16 cellular contexts compared by ENCODE assay signal in genomic region chr1:31036749-31037500, GRCh38. TPM values are rescaled to one million over a fixed set of nuclear protein-coding genes. Genes with fewer than 3 reads are reported as not detected.
DNase-seq lines count a peak whose midpoint lies in the region; ATAC-seq and TF ChIP-seq lines count a peak whose summit lies in the region.
"Had no signal": no experiment of that assay in that cellular context is flagged by ENCODE, and none has a peak within 500 bp of the region (broad histone marks: within the 10 kb centered on the region; RNA-seq: fewer than 3 reads in every experiment).

No MANE protein-coding gene starts in this region.

- H3K27ac ChIP-seq in OCI-LY7 (ENCODE audit: low read depth, low read length, poor library complexity, severe bottlenecking): no peak overlapping the region
- H3K27ac ChIP-seq: colonic mucosa, lower lobe of right lung, upper lobe of right lung had no signal

- DNase-seq in activated CD4-positive, CD25-positive, alpha-beta regulatory T cell (lab: John Stamatoyannopoulos, UW): no peak
- DNase-seq in NCI-H226: peak; percentile 2
- no peak for DNase-seq in activated naive CD8-positive, alpha-beta T cell treated with anti-CD3 and anti-CD28 coated beads for 36 hours
- DNase-seq in OCI-LY7 (ENCODE audit: low spot score): no peak
- no peak for DNase-seq in NCI-H1105 treated with DMSO at 0.1 percent for 48 hours (lab: John Stamatoyannopoulos, UW)
- no peak for DNase-seq in 8988T
- DNase-seq: activated CD4-positive, alpha-beta T cell treated with anti-CD3 and anti-CD28 coated beads for 1 hour; activated naive CD4-positive, alpha-beta T cell treated with anti-CD3 and anti-CD28 coated beads for 36 hours; colonic mucosa; DMS 273 treated with DMSO at 0.1 percent for 48 hours; KG1; lower lobe of right lung; stimulated activated CD4-positive, alpha-beta T cell treated with anti-CD3 and anti-CD28 coated beads, Interleukin-15, amount 100 ng/mL, for 24 hours; upper lobe of right lung had no signal

- peaks cover 79% of the 10 kb centered on the region for H3K36me3 ChIP-seq in OCI-LY7 (ENCODE audit: insufficient read depth, low read length)
- H3K36me3 ChIP-seq: colonic mucosa, upper lobe of right lung had no signal

- H3K4me3 ChIP-seq in OCI-LY7 (ENCODE audit: low read depth, low read length, poor library complexity, severe bottlenecking): no peak overlapping the region
- H3K4me3 ChIP-seq: colonic mucosa, lower lobe of right lung, upper lobe of right lung had no signal

- intact Hi-C loops in OCI-LY7 (cut with micrococcal nuclease; ENCODE audit: unreplicated experiment): no loop called here

- no peak overlapping the region for H3K4me3 Mint-ChIP-seq in activated naive CD8-positive, alpha-beta T cell treated with anti-CD3 and anti-CD28 coated beads for 36 hours
- H3K4me3 Mint-ChIP-seq in nephron: no peak overlapping the region
- H3K4me3 Mint-ChIP-seq: activated naive CD4-positive, alpha-beta T cell treated with anti-CD3 and anti-CD28 coated beads for 36 hours had no signal

- ATAC-seq in activated CD4-positive, CD25-positive, alpha-beta regulatory T cell treated with anti-CD3 and anti-CD28 coated beads, Interleukin-2, amount 50 U/mL, for 24 hours: peak; percentile 98 to 99
- ATAC-seq: lower lobe of right lung, upper lobe of right lung had no signal

- no peaks in the 10 kb centered on the region for H3K9me2 ChIP-seq in OCI-LY7 (ENCODE audit: insufficient read depth, low read length)

- H3K36me3 Mint-ChIP-seq in activated naive CD8-positive, alpha-beta T cell treated with anti-CD3 and anti-CD28 coated beads for 36 hours: peaks cover 38% of the 10 kb centered on the region
- peaks cover 37% of the 10 kb centered on the region for H3K36me3 Mint-ChIP-seq in nephron (ENCODE audit: low read depth)

- no TSS peak for BruUV-seq in OCI-LY7 (replicated peaks; lab: Mats Ljungman, UMichigan)

- peak overlapping the region; percentile 2 for H3K27ac Mint-ChIP-seq in activated naive CD8-positive, alpha-beta T cell treated with anti-CD3 and anti-CD28 coated beads for 36 hours
- H3K27ac Mint-ChIP-seq in nephron: peak overlapping the region in 2 of 3 experiments; percentile 21 to 30
- H3K27ac Mint-ChIP-seq: activated naive CD4-positive, alpha-beta T cell treated with anti-CD3 and anti-CD28 coated beads for 36 hours had no signal

- no peak overlapping the region for H2AFZ ChIP-seq in OCI-LY7 (ENCODE audit: low read length)

- peaks cover 58% of the 10 kb centered on the region for H3K4me1 Mint-ChIP-seq in activated naive CD8-positive, alpha-beta T cell treated with anti-CD3 and anti-CD28 coated beads for 36 hours
- H3K4me1 Mint-ChIP-seq in nephron: peaks cover 29% of the 10 kb centered on the region

- no peaks in the 10 kb centered on the region for H3K9me3 Mint-ChIP-seq in activated naive CD8-positive, alpha-beta T cell treated with anti-CD3 and anti-CD28 coated beads for 36 hours
- H3K9me3 Mint-ChIP-seq in nephron: no peaks in the 10 kb centered on the region
- H3K9me3 Mint-ChIP-seq: activated naive CD4-positive, alpha-beta T cell treated with anti-CD3 and anti-CD28 coated beads for 36 hours had no signal

- peaks cover 24% of the 10 kb centered on the region for H4K20me1 ChIP-seq in OCI-LY7 (ENCODE audit: insufficient read depth, low read length)

- H3K4me1 ChIP-seq in OCI-LY7 (ENCODE audit: insufficient read depth, low read length, poor library complexity, severe bottlenecking): peaks cover 18% of the 10 kb centered on the region

- H3K79me2 ChIP-seq in OCI-LY7 (ENCODE audit: insufficient read depth, low read depth, low read length): peaks cover 100% of the 10 kb centered on the region

- TF ChIP-seq CTCF in nephron (IDR thresholded peaks at IDR 0.05; ENCODE audit: unreplicated experiment in 3 of 3) (no peak), OCI-LY7 (conservative IDR thresholded peaks at IDR 0.05; ENCODE audit: low read length) (no peak)

- H3K9me3 ChIP-seq in OCI-LY7 (ENCODE audit: low read length): no peaks in the 10 kb centered on the region
- H3K9me3 ChIP-seq: colonic mucosa, lower lobe of right lung, upper lobe of right lung had no signal

- H3K27me3 Mint-ChIP-seq in activated naive CD8-positive, alpha-beta T cell treated with anti-CD3 and anti-CD28 coated beads for 36 hours: no peaks in the 10 kb centered on the region
- H3K27me3 Mint-ChIP-seq in nephron (ENCODE audit: low read depth): no peaks in the 10 kb centered on the region

- H3K4me2 ChIP-seq in OCI-LY7 (ENCODE audit: low read length): no peak overlapping the region

- CTCF ChIA-PET in OCI-LY7 (lab: Charles Lee; ENCODE audit: unreplicated experiment): no interaction called here

- POLR2A ChIA-PET in OCI-LY7 (lab: Charles Lee): interaction anchor here (0.5 to 0.7 kb wide), 3 partner anchors 9 to 601 kb away, joined by 3 read pairs; no protein-coding TSS in a partner anchor

RNA-seq across cellular contexts. Expression of gene PUM1, which starts 28.6 kb away (rescaled TPM):
- 10 to 100 TPM; 93.4 to 94.6 TPM for total RNA-seq in activated naive CD8-positive, alpha-beta T cell treated with anti-CD3 and anti-CD28 coated beads for 36 hours
- 52.0 and 68.8 TPM in 2 replicates for total RNA-seq in OCI-LY7 (2014; rRNA removed; shearing (Covaris generic))
- 97.5 and 112 TPM in 2 replicates for total RNA-seq in OCI-LY7 (2022)
